In genomic region chr1:204880906-204881305, GRCh38 we compare ENCODE assay signal across 19 cellular contexts. TPM values are rescaled to one million over a fixed set of nuclear protein-coding genes. Genes with fewer than 3 reads are reported as not detected.
A peak's percentile ranks its signal among the peaks of the same experiment; 100 is the strongest.
DNase-seq lines count a peak whose midpoint lies in the region; ATAC-seq and TF ChIP-seq lines count a peak whose summit lies in the region.
"Had no signal": no experiment of that assay in that cellular context is flagged by ENCODE, and none has a peak within 500 bp of the region (broad histone marks: within the 10 kb centered on the region; RNA-seq: fewer than 3 reads in every experiment).

No MANE protein-coding gene starts in this region.

- H3F3A ChIP-seq in neural cell (ENCODE audit: insufficient read depth, low read length, poor library complexity, severe bottlenecking): no peaks in the 10 kb centered on the region

- H4K20me1 ChIP-seq in Karpas-422 (ENCODE audit: insufficient read depth, low read depth, low read length) (no peaks in the 10 kb centered on the region), neural cell (ENCODE audit: insufficient read depth) (peaks cover 6% of the 10 kb centered on the region), hepatocyte (ENCODE audit: insufficient read depth, poor library complexity, severe bottlenecking) (no peaks in the 10 kb centered on the region)

- H3K4me1 ChIP-seq in Karpas-422 (ENCODE audit: low read length) (peaks cover 16% of the 10 kb centered on the region), hepatocyte (ENCODE audit: insufficient read depth) (no peaks in the 10 kb centered on the region)

- H3K9me2 ChIP-seq in Karpas-422 (replicated peaks; ENCODE audit: insufficient read depth, low read length): no peaks in the 10 kb centered on the region
- no peaks in the 10 kb centered on the region for H3K9me2 ChIP-seq in neural cell (ENCODE audit: insufficient read depth, low read length)
- no peaks in the 10 kb centered on the region for H3K9me2 ChIP-seq in hepatocyte (replicated peaks; ENCODE audit: insufficient read depth)

- H3K27ac Mint-ChIP-seq in effector memory CD8-positive, alpha-beta T cell: no peak overlapping the region
- H3K27ac Mint-ChIP-seq: B cell; CD8-positive, alpha-beta memory T cell had no signal

- no peak for TF ChIP-seq RAD21 in neural cell (conservative IDR thresholded peaks at IDR 0.05)

- peaks cover 42 to 68% of the 10 kb centered on the region in 2 donors for H3K27me3 Mint-ChIP-seq in effector memory CD8-positive, alpha-beta T cell

- H3K4me2 ChIP-seq in Karpas-422 (ENCODE audit: low read depth, low read length, poor library complexity, severe bottlenecking): no peak overlapping the region
- peak overlapping the region; percentile 31 for H3K4me2 ChIP-seq in neural cell (ENCODE audit: low read length)
- no peak overlapping the region for H3K4me2 ChIP-seq in hepatocyte

- WGBS in hepatocyte (ENCODE audit: low lambda C conversion rate, missing lambda C conversion rate): 83% methylated on average over 7 of the region's 7 CpGs

- no peak for ATAC-seq in effector memory CD8-positive, alpha-beta T cell (replicated peaks)
- ATAC-seq: Panc1 had no signal

- no peaks in the 10 kb centered on the region for H3K9me3 ChIP-seq in Karpas-422 (ENCODE audit: low read length)
- H3K9me3 ChIP-seq in neural cell (ENCODE audit: low read length): no peaks in the 10 kb centered on the region
- no peaks in the 10 kb centered on the region for H3K9me3 ChIP-seq in hepatocyte (ENCODE audit: low read depth)

- DNase-seq in Karpas-422: peak; percentile 52
- no peak for DNase-seq in effector memory CD8-positive, alpha-beta T cell
- no peak for DNase-seq in foreskin melanocyte
- DNase-seq in erythroblast (lab: John Stamatoyannopoulos, UW): no peak
- no peak for DNase-seq in hepatocyte (ENCODE audit: low spot score)
- DNase-seq: CD8-positive, alpha-beta memory T cell; GOT3; KBM-7; NCI-H1092 treated with DMSO at 0.1 percent for 48 hours; NCI-H1694; NCI-H510A; NCI-H82; Right ventricle myocardium superior had no signal

- H3K27ac ChIP-seq in Karpas-422 (ENCODE audit: low read length): no peak overlapping the region
- H3K27ac ChIP-seq in angular gyrus (ENCODE audit: low read depth, low read length): peak overlapping the region; percentile 68
- H3K27ac ChIP-seq in neural cell (ENCODE audit: low read length): peak overlapping the region; percentile 24
- peak overlapping the region; percentile 24 for H3K27ac ChIP-seq in temporal lobe (ENCODE audit: low read depth, low read length)
- H3K27ac ChIP-seq in hepatocyte: no peak overlapping the region
- H3K27ac ChIP-seq: HL-60 had no signal

- no peak overlapping the region for H2AFZ ChIP-seq in Karpas-422 (ENCODE audit: low read length)
- no peak overlapping the region for H2AFZ ChIP-seq in neural cell (ENCODE audit: low read depth, low read length)
- H2AFZ ChIP-seq in hepatocyte: no peak overlapping the region

- no peaks in the 10 kb centered on the region for H3K9me3 Mint-ChIP-seq in effector memory CD8-positive, alpha-beta T cell
- H3K9me3 Mint-ChIP-seq: CD8-positive, alpha-beta memory T cell had no signal

- no peaks in the 10 kb centered on the region for H3K36me3 Mint-ChIP-seq in effector memory CD8-positive, alpha-beta T cell (ENCODE audit: insufficient read depth)
- H3K36me3 Mint-ChIP-seq: CD8-positive, alpha-beta memory T cell had no signal

- TF ChIP-seq POLR2A in erythroblast (IDR thresholded peaks at IDR 0.05; ENCODE audit: low read length): no peak

- H3K4me3 Mint-ChIP-seq in effector memory CD8-positive, alpha-beta T cell: no peak overlapping the region
- H3K4me3 Mint-ChIP-seq: B cell; CD8-positive, alpha-beta memory T cell had no signal

- H3K4me3 ChIP-seq in Karpas-422 (ENCODE audit: low read length) (no peak overlapping the region), neural cell (ENCODE audit: low read length) (peak overlapping the region; percentile 53), hepatocyte (no peak overlapping the region)

- no peaks in the 10 kb centered on the region for H3K36me3 ChIP-seq in Karpas-422 (ENCODE audit: insufficient read depth, low read length)
- no peaks in the 10 kb centered on the region for H3K36me3 ChIP-seq in neural cell (ENCODE audit: insufficient read depth, low read length)
- no peaks in the 10 kb centered on the region for H3K36me3 ChIP-seq in hepatocyte (replicated peaks; ENCODE audit: insufficient read depth, low read depth)

- no peak overlapping the region for H3K9ac ChIP-seq in Karpas-422 (ENCODE audit: low read length)
- H3K9ac ChIP-seq in neural cell (ENCODE audit: low read length): no peak overlapping the region

- no peaks in the 10 kb centered on the region for H3K4me1 Mint-ChIP-seq in effector memory CD8-positive, alpha-beta T cell (ENCODE audit: low read depth in 2 of 2)
- H3K4me1 Mint-ChIP-seq: B cell; CD8-positive, alpha-beta memory T cell had no signal

- TF ChIP-seq CTCF in neural cell (IDR thresholded peaks at IDR 0.05; ENCODE audit: poor library complexity, severe bottlenecking) (no peak), hepatocyte (IDR thresholded peaks at IDR 0.05; ENCODE audit: poor library complexity) (no peak)

- no peaks in the 10 kb centered on the region for H3K27me3 ChIP-seq in Karpas-422 (ENCODE audit: low read length)
- no peaks in the 10 kb centered on the region for H3K27me3 ChIP-seq in neural cell (ENCODE audit: insufficient read depth, low read depth, low read length)
- H3K27me3 ChIP-seq in hepatocyte: no peaks in the 10 kb centered on the region

- no peaks in the 10 kb centered on the region for H3K79me2 ChIP-seq in Karpas-422 (ENCODE audit: low read length)
- peaks cover 16% of the 10 kb centered on the region for H3K79me2 ChIP-seq in neural cell (replicated peaks; ENCODE audit: insufficient read depth, low read length)
- H3K79me2 ChIP-seq in hepatocyte: no peaks in the 10 kb centered on the region

- peak; percentile 24 for TF ChIP-seq EP300 in neural cell (conservative IDR thresholded peaks at IDR 0.05; ENCODE audit: poor library complexity, severe bottlenecking)

TF ChIP-seq in neural cell, 6 proteins besides CTCF, POLR2A, EP300 and RAD21:
- TF ChIP-seq MXI1 (conservative IDR thresholded peaks at IDR 0.05; ENCODE audit: poor library complexity, severe bottlenecking): no peak
- no peak for TF ChIP-seq EZH2 (IDR thresholded peaks at IDR 0.05; ENCODE audit: borderline replicate concordance, insufficient read depth, low read length, poor library complexity, severe bottlenecking)
- TF ChIP-seq REST (IDR thresholded peaks at IDR 0.05; ENCODE audit: borderline replicate concordance): no peak
- peak; percentile 19 for TF ChIP-seq POLR2AphosphoS5 (IDR thresholded peaks at IDR 0.05)
- TF ChIP-seq SMC3 (conservative IDR thresholded peaks at IDR 0.05; ENCODE audit: poor library complexity): no peak
- TF ChIP-seq TAF1 (IDR thresholded peaks at IDR 0.05; ENCODE audit: low read depth): no peak

RNA-seq across cellular contexts. Expression of gene NFASC, which starts 10.2 kb away (rescaled TPM):
- total RNA-seq in Karpas-422 (2014; rRNA removed; shearing (Covaris generic); ENCODE audit: low replicate concordance): 0.75 and 2.2 TPM in 2 replicates
- polyA plus RNA-seq in neural cell (23.9 and 34.1 TPM in 2 replicates), hepatocyte (0.75 and 1.7 TPM in 2 replicates)
- 99.3 and 114 TPM in 2 replicates for polyA minus RNA-seq in neural cell
- total RNA-seq in temporal lobe (35.2 TPM), hepatocyte (1.0 and 2.2 TPM in 2 replicates)
- polyA plus RNA-seq: CD8-positive, alpha-beta memory T cell had no signal

Comparison
In these comparisons a context has a peak if more than half of its experiments do, and no peak if none do; other contexts are left out.
1. H3K27ac ChIP-seq: peak in angular gyrus (single experiment), neural cell (single experiment) and temporal lobe (single experiment); none in Karpas-422 (single experiment) and hepatocyte (single experiment).
2. RNA of gene NFASC, which starts 10.2 kb away (total RNA-seq): 35.2 TPM in temporal lobe (single experiment); 1.0 to 2.2 TPM in hepatocyte and 0.75 to 2.2 TPM in Karpas-422; every median in the first group is over 10 times any median in the second.